Comparison of ENCODE assay signal across 8 cellular contexts in the genomic region with DNA sequence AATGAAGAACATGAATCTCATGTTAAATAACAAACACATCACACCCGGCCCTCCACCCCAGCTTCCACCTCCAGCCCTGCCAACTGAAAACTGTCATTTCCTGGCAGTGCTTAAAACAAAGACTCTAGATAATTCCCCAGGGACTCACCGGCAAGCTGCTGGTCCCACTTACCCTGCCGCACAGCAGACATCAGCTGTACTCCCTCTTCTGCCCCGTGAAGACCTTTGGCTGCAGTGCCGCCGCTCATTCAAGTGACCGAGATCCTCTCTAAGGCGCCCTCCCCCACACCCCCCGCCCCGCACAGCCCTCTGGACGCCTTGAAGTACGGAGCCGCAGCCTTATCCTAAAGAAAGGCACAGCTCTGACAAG. TPM values are rescaled to one million over a fixed set of nuclear protein-coding genes. Genes with fewer than 3 reads are reported as not detected.
A peak's percentile ranks its signal among the peaks of the same experiment; 100 is the strongest.
DNase-seq lines count a peak whose midpoint lies in the region; ATAC-seq and TF ChIP-seq lines count a peak whose summit lies in the region.

No MANE protein-coding gene starts in this region.

- H3K4me3 ChIP-seq in SJCRH30 (peak overlapping the region; percentile 72), choroid plexus epithelial cell (ENCODE audit: low read depth, low read length) (peak overlapping the region; percentile 77)

- peaks cover 35% of the 10 kb centered on the region for H3K4me1 ChIP-seq in SJCRH30

- DNase-seq in COLO668 (lab: John Stamatoyannopoulos, UW; ENCODE audit: unreplicated experiment): peak; percentile 11
- DNase-seq in GM19238 (ENCODE audit: insufficient read length, low spot score): peak; percentile 46
- peak; percentile 51 to 69 for DNase-seq in SJCRH30
- DNase-seq in choroid plexus epithelial cell (ENCODE audit: low read depth): peak; percentile 48
- DNase-seq in left kidney (ENCODE audit: low read depth, low spot score): peak; percentile 86
- DNase-seq in activated CD4-positive, alpha-beta T cell treated with anti-CD3 and anti-CD28 coated beads, Interleukin-2, amount 50 U/mL, for 4 hours: no peak

- peak overlapping the region; percentile 93 for H3K27ac Mint-ChIP-seq in stimulated activated naive CD8-positive, alpha-beta T cell treated with anti-CD3 and anti-CD28 coated beads, Interleukin-15, Interleukin-2, amounts not matched to agents 100 ng/mL and 50 ng/mL, for 24 hours

- H3K4me1 Mint-ChIP-seq in stimulated activated naive CD8-positive, alpha-beta T cell treated with anti-CD3 and anti-CD28 coated beads, Interleukin-15, Interleukin-2, amounts not matched to agents 100 ng/mL and 50 ng/mL, for 24 hours (ENCODE audit: low read depth): peaks cover 78% of the 10 kb centered on the region

- no peaks in the 10 kb centered on the region for H3K36me3 ChIP-seq in SJCRH30

- H3K9me3 Mint-ChIP-seq in stimulated activated naive CD8-positive, alpha-beta T cell treated with anti-CD3 and anti-CD28 coated beads, Interleukin-15, Interleukin-2, amounts not matched to agents 100 ng/mL and 50 ng/mL, for 24 hours: no peaks in the 10 kb centered on the region

- no peaks in the 10 kb centered on the region for H3K9me3 ChIP-seq in SJCRH30 (replicated peaks)

- H3K27ac ChIP-seq in SJCRH30: no peak overlapping the region

- H3K27me3 Mint-ChIP-seq in stimulated activated naive CD8-positive, alpha-beta T cell treated with anti-CD3 and anti-CD28 coated beads, Interleukin-15, Interleukin-2, amounts not matched to agents 100 ng/mL and 50 ng/mL, for 24 hours: no peaks in the 10 kb centered on the region

- H3K27me3 ChIP-seq in SJCRH30: no peaks in the 10 kb centered on the region

- peak overlapping the region; percentile 93 for H3K4me3 Mint-ChIP-seq in stimulated activated naive CD8-positive, alpha-beta T cell treated with anti-CD3 and anti-CD28 coated beads, Interleukin-15, Interleukin-2, amounts not matched to agents 100 ng/mL and 50 ng/mL, for 24 hours

- H3K36me3 Mint-ChIP-seq in stimulated activated naive CD8-positive, alpha-beta T cell treated with anti-CD3 and anti-CD28 coated beads, Interleukin-15, Interleukin-2, amounts not matched to agents 100 ng/mL and 50 ng/mL, for 24 hours (ENCODE audit: low read depth): no peaks in the 10 kb centered on the region

- no peak for TF ChIP-seq CTCF in choroid plexus epithelial cell (conservative IDR thresholded peaks at IDR 0.05; ENCODE audit: low read depth, low read length)

- peak; percentile 36 for ATAC-seq in HG03558 (IDR thresholded peaks at IDR 0.05; ENCODE audit: extremely low read depth, unreplicated experiment)

RNA-seq across cellular contexts. Expression of gene GLRX, which starts 0.5 kb away (rescaled TPM):
- total RNA-seq in SJCRH30 (2014; rRNA removed; shearing (Covaris generic)): 17.7 and 21.4 TPM in 2 replicates

Comparison
In these comparisons a context has a peak if more than half of its experiments do, and no peak if none do; other contexts are left out.
1. DNase-seq: peak in COLO668 (single experiment), GM19238 (single experiment), SJCRH30 (2 of 2), choroid plexus epithelial cell (single experiment) and left kidney (single experiment); none in activated CD4-positive, alpha-beta T cell treated with anti-CD3 and anti-CD28 coated beads, Interleukin-2, amount 50 U/mL, for 4 hours (0 of 2).